1 cellular context compared by ENCODE assay signal in the genomic region with DNA sequence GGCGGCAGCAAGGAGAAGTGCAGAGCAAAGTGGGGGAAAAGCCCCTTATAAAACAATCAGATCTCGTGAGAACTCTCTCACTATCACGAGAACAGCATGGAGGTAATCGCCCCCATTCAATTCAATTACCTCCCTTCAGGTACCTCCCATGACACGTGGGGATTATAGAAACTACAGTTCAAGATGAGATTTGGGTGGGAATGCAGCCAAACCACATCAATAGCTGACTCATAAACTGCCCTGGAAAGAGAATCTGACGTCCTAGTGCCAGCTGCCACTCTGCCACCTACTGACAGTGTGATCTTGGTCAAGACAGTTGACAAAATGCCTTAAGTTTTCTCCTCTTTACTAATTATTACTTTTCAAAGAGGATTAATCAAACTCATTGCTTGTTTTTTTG.
TF ChIP-seq lines count a peak whose summit lies in the region.

No MANE protein-coding gene starts in this region.

TF ChIP-seq in HEK293, 187 proteins besides CTCF, POLR2A, EP300 and RAD21 (continued from another document and continues in another):
- TF ChIP-seq, protein P1, sequence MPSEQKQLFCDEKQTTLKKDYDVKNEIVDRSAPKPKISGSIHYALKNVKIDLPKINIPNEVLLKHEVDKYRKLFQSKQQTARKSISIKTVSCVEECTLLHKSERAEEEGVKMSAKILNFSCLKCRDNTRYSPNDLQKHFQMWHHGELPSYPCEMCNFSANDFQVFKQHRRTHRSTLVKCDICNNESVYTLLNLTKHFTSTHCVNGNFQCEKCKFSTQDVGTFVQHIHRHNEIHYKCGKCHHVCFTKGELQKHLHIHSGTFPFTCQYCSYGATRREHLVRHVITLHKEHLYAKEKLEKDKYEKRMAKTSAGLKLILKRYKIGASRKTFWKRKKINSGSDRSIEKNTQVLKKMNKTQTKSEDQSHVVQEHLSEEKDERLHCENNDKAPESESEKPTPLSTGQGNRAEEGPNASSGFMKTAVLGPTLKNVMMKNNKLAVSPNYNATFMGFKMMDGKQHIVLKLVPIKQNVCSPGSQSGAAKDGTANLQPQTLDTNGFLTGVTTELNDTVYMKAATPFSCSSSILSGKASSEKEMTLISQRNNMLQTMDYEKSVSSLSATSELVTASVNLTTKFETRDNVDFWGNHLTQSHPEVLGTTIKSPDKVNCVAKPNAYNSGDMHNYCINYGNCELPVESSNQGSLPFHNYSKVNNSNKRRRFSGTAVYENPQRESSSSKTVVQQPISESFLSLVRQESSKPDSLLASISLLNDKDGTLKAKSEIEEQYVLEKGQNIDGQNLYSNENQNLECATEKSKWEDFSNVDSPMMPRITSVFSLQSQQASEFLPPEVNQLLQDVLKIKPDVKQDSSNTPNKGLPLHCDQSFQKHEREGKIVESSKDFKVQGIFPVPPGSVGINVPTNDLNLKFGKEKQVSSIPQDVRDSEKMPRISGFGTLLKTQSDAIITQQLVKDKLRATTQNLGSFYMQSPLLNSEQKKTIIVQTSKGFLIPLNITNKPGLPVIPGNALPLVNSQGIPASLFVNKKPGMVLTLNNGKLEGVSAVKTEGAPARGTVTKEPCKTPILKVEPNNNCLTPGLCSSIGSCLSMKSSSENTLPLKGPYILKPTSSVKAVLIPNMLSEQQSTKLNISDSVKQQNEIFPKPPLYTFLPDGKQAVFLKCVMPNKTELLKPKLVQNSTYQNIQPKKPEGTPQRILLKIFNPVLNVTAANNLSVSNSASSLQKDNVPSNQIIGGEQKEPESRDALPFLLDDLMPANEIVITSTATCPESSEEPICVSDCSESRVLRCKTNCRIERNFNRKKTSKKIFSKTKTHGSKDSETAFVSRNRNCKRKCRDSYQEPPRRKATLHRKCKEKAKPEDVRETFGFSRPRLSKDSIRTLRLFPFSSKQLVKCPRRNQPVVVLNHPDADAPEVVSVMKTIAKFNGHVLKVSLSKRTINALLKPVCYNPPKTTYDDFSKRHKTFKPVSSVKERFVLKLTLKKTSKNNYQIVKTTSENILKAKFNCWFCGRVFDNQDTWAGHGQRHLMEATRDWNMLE (tag by site-specific recombination; conservative IDR thresholded peaks at IDR 0.05; ENCODE audit: low read depth), result 0 out of 2 replicates have a peak, but pooled peaks have one; percentile 34
- TF ChIP-seq, protein P2, sequence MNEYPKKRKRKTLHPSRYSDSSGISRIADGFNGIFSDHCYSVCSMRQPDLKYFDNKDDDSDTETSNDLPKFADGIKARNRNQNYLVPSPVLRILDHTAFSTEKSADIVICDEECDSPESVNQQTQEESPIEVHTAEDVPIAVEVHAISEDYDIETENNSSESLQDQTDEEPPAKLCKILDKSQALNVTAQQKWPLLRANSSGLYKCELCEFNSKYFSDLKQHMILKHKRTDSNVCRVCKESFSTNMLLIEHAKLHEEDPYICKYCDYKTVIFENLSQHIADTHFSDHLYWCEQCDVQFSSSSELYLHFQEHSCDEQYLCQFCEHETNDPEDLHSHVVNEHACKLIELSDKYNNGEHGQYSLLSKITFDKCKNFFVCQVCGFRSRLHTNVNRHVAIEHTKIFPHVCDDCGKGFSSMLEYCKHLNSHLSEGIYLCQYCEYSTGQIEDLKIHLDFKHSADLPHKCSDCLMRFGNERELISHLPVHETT (tag by site-specific recombination; IDR thresholded peaks at IDR 0.05), result no peak
- 0 out of 2 replicates have a peak, but pooled peaks have one; percentile 24 for TF ChIP-seq ZEB2 (tag by site-specific recombination; IDR thresholded peaks at IDR 0.05)
- TF ChIP-seq ZNF138 (tag by site-specific recombination; IDR thresholded peaks at IDR 0.05; ENCODE audit: borderline replicate concordance), result no peak
- no peak for TF ChIP-seq BCL11B (tag by site-specific recombination; IDR thresholded peaks at IDR 0.05; ENCODE audit: low read depth)
- TF ChIP-seq ZNF777 (tag by site-specific recombination; IDR thresholded peaks at IDR 0.05; ENCODE audit: borderline replicate concordance), result no peak
- TF ChIP-seq, protein P3, sequence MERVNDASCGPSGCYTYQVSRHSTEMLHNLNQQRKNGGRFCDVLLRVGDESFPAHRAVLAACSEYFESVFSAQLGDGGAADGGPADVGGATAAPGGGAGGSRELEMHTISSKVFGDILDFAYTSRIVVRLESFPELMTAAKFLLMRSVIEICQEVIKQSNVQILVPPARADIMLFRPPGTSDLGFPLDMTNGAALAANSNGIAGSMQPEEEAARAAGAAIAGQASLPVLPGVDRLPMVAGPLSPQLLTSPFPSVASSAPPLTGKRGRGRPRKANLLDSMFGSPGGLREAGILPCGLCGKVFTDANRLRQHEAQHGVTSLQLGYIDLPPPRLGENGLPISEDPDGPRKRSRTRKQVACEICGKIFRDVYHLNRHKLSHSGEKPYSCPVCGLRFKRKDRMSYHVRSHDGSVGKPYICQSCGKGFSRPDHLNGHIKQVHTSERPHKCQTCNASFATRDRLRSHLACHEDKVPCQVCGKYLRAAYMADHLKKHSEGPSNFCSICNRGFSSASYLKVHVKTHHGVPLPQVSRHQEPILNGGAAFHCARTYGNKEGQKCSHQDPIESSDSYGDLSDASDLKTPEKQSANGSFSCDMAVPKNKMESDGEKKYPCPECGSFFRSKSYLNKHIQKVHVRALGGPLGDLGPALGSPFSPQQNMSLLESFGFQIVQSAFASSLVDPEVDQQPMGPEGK (tag by site-specific recombination; IDR thresholded peaks at IDR 0.05), result no peak
- TF ChIP-seq, protein P4, sequence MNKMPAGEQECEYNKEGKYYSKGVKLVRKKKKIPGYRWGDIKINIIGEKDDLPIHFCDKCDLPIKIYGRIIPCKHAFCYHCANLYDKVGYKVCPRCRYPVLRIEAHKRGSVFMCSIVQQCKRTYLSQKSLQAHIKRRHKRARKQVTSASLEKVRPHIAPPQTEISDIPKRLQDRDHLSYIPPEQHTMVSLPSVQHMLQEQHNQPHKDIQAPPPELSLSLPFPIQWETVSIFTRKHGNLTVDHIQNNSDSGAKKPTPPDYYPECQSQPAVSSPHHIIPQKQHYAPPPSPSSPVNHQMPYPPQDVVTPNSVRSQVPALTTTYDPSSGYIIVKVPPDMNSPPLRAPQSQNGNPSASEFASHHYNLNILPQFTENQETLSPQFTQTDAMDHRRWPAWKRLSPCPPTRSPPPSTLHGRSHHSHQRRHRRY (tag by site-specific recombination; IDR thresholded peaks at IDR 0.05), result no peak
- TF ChIP-seq ZNF48 (tag by site-specific recombination; IDR thresholded peaks at IDR 0.05), result no peak
- peak; percentile 85 for TF ChIP-seq ZBTB21 (tag by site-specific recombination; IDR thresholded peaks at IDR 0.05)
- TF ChIP-seq, protein P5, sequence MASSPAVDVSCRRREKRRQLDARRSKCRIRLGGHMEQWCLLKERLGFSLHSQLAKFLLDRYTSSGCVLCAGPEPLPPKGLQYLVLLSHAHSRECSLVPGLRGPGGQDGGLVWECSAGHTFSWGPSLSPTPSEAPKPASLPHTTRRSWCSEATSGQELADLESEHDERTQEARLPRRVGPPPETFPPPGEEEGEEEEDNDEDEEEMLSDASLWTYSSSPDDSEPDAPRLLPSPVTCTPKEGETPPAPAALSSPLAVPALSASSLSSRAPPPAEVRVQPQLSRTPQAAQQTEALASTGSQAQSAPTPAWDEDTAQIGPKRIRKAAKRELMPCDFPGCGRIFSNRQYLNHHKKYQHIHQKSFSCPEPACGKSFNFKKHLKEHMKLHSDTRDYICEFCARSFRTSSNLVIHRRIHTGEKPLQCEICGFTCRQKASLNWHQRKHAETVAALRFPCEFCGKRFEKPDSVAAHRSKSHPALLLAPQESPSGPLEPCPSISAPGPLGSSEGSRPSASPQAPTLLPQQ (tag by site-specific recombination; IDR thresholded peaks at IDR 0.05), result no peak
- TF ChIP-seq, protein P6, sequence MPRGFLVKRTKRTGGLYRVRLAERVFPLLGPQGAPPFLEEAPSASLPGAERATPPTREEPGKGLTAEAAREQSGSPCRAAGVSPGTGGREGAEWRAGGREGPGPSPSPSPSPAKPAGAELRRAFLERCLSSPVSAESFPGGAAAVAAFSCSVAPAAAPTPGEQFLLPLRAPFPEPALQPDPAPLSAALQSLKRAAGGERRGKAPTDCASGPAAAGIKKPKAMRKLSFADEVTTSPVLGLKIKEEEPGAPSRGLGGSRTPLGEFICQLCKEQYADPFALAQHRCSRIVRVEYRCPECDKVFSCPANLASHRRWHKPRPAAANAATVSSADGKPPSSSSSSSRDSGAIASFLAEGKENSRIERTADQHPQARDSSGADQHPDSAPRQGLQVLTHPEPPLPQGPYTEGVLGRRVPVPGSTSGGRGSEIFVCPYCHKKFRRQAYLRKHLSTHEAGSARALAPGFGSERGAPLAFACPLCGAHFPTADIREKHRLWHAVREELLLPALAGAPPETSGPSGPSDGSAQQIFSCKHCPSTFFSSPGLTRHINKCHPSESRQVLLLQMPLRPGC (tag by site-specific recombination; IDR thresholded peaks at IDR 0.05), result peak; percentile 29; the same call in 1 of the 2 replicates
- TF ChIP-seq ZNF660 (tag by site-specific recombination; IDR thresholded peaks at IDR 0.05), result peak; percentile 66; the same call in 1 of the 2 replicates
- no peak for TF ChIP-seq ZNF548 (tag by site-specific recombination; IDR thresholded peaks at IDR 0.05)
- no peak for TF ChIP-seq ZBTB1 (tag by site-specific recombination; IDR thresholded peaks at IDR 0.05)
- TF ChIP-seq TRIM28 (IDR thresholded peaks at IDR 0.05; ENCODE audit: borderline replicate concordance, low read length), result no peak
- TF ChIP-seq KLF16 (tag by site-specific recombination; IDR thresholded peaks at IDR 0.05), result no peak
- TF ChIP-seq, protein P7, sequence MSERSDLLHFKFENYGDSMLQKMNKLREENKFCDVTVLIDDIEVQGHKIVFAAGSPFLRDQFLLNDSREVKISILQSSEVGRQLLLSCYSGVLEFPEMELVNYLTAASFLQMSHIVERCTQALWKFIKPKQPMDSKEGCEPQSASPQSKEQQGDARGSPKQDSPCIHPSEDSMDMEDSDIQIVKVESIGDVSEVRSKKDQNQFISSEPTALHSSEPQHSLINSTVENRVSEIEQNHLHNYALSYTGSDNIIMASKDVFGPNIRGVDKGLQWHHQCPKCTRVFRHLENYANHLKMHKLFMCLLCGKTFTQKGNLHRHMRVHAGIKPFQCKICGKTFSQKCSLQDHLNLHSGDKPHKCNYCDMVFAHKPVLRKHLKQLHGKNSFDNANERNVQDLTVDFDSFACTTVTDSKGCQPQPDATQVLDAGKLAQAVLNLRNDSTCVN (tag by site-specific recombination; optimal IDR thresholded peaks at IDR 0.05), result no peak
- TF ChIP-seq ZNF473 (tag by site-specific recombination; IDR thresholded peaks at IDR 0.05), result no peak
- no peak for TF ChIP-seq ZNF610 (tag by site-specific recombination; IDR thresholded peaks at IDR 0.05; ENCODE audit: borderline replicate concordance)
- no peak for TF ChIP-seq ZNF274 (IDR thresholded peaks at IDR 0.05; ENCODE audit: low read length)
- no peak for TF ChIP-seq ZNF274 (tag by site-specific recombination; IDR thresholded peaks at IDR 0.05; ENCODE audit: borderline replicate concordance)
- no peak for TF ChIP-seq ZBTB17 (tag by site-specific recombination; IDR thresholded peaks at IDR 0.05)
- no peak for TF ChIP-seq ZNF184 (tag by site-specific recombination; IDR thresholded peaks at IDR 0.05)
- TF ChIP-seq ZNF223 (tag by site-specific recombination; IDR thresholded peaks at IDR 0.05), result no peak
- TF ChIP-seq ZNF114 (tag by site-specific recombination; IDR thresholded peaks at IDR 0.05), result no peak
- TF ChIP-seq ZBTB48 (tag by site-specific recombination; IDR thresholded peaks at IDR 0.05), result no peak
- TF ChIP-seq HOXC10 (CRISPR knock-in tag; IDR thresholded peaks at IDR 0.05), result no peak
- TF ChIP-seq ZXDB (tag by site-specific recombination; IDR thresholded peaks at IDR 0.05), result peak; percentile 76
- TF ChIP-seq ZNF37A (tag by site-specific recombination; IDR thresholded peaks at IDR 0.05), result no peak
- no peak for TF ChIP-seq ZNF112 (tag by site-specific recombination; IDR thresholded peaks at IDR 0.05)
- TF ChIP-seq ZNF121 (tag by site-specific recombination; IDR thresholded peaks at IDR 0.05), result no peak
- TF ChIP-seq, protein P8, sequence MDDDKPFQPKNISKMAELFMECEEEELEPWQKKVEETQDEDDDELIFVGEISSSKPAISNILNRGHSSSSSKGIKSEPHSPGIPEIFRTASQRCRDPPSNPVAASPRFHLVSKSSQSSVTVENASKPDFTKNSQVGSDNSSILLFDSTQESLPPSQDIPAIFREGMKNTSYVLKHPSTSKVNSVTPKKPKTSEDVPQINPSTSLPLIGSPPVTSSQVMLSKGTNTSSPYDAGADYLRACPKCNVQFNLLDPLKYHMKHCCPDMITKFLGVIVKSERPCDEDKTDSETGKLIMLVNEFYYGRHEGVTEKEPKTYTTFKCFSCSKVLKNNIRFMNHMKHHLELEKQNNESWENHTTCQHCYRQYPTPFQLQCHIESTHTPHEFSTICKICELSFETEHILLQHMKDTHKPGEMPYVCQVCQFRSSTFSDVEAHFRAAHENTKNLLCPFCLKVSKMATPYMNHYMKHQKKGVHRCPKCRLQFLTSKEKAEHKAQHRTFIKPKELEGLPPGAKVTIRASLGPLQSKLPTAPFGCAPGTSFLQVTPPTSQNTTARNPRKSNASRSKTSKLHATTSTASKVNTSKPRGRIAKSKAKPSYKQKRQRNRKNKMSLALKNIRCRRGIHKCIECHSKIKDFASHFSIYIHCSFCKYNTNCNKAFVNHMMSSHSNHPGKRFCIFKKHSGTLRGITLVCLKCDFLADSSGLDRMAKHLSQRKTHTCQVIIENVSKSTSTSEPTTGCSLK (tag by site-specific recombination; IDR thresholded peaks at IDR 0.05), result no peak
- no peak for TF ChIP-seq ZNF624 (tag by site-specific recombination; IDR thresholded peaks at IDR 0.05)
- peak; percentile 33; the same call in 1 of the 2 replicates for TF ChIP-seq GLIS1 (tag by site-specific recombination; IDR thresholded peaks at IDR 0.05)
- TF ChIP-seq ZSCAN30 (tag by site-specific recombination; IDR thresholded peaks at IDR 0.05), result no peak
- TF ChIP-seq ZNF768 (tag by site-specific recombination; IDR thresholded peaks at IDR 0.05), result no peak
- 0 out of 2 replicates have a peak, but pooled peaks have one; percentile 57 for TF ChIP-seq YY2 (tag by site-specific recombination; IDR thresholded peaks at IDR 0.05)
- TF ChIP-seq GLI4 (tag by site-specific recombination; IDR thresholded peaks at IDR 0.05), result no peak
- no peak for TF ChIP-seq ZSCAN16 (tag by site-specific recombination; IDR thresholded peaks at IDR 0.05)
- TF ChIP-seq, protein P9, sequence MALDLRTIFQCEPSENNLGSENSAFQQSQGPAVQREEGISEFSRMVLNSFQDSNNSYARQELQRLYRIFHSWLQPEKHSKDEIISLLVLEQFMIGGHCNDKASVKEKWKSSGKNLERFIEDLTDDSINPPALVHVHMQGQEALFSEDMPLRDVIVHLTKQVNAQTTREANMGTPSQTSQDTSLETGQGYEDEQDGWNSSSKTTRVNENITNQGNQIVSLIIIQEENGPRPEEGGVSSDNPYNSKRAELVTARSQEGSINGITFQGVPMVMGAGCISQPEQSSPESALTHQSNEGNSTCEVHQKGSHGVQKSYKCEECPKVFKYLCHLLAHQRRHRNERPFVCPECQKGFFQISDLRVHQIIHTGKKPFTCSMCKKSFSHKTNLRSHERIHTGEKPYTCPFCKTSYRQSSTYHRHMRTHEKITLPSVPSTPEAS (tag by site-specific recombination; IDR thresholded peaks at IDR 0.05), result no peak
- TF ChIP-seq, protein P10, sequence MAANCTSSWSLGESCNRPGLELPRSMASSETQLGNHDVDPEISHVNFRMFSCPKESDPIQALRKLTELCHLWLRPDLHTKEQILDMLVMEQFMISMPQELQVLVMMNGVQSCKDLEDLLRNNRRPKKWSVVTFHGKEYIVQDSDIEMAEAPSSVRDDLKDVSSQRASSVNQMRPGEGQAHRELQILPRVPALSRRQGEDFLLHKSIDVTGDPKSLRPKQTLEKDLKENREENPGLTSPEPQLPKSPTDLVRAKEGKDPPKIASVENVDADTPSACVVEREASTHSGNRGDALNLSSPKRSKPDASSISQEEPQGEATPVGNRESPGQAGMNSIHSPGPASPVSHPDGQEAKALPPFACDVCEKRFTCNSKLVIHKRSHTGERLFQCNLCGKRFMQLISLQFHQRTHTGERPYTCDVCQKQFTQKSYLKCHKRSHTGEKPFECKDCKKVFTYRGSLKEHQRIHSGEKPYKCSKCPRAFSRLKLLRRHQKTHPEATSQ (tag by site-specific recombination; IDR thresholded peaks at IDR 0.05), result no peak
- TF ChIP-seq ZNF302 (tag by site-specific recombination; IDR thresholded peaks at IDR 0.05; ENCODE audit: low read depth), result no peak
